Comparison of ENCODE assay signal across 1 cellular context in genomic region chr5:7897014-7897600, GRCh38.
TF ChIP-seq lines count a peak whose summit lies in the region.

No MANE protein-coding gene starts in this region.

TF ChIP-seq in HCT116, 20 proteins besides CTCF, POLR2A, EP300 and RAD21 (continued from another document):
- TF ChIP-seq ZBTB33 (IDR thresholded peaks at IDR 0.05; ENCODE audit: extremely low read depth, insufficient replicate concordance, low read length) = no peak
- no peak for TF ChIP-seq ATF3 (IDR thresholded peaks at IDR 0.05)
- TF ChIP-seq EZH2phosphoT487 (IDR thresholded peaks at IDR 0.05; ENCODE audit: borderline replicate concordance) = no peak
- no peak for TF ChIP-seq YY1 (IDR thresholded peaks at IDR 0.05; ENCODE audit: extremely low read depth, insufficient replicate concordance, low read depth, low read length)
- TF ChIP-seq ZFX (IDR thresholded peaks at IDR 0.05) = no peak
- no peak for TF ChIP-seq EZH2 (IDR thresholded peaks at IDR 0.05)
- TF ChIP-seq POLR2AphosphoS5 (IDR thresholded peaks at IDR 0.05; ENCODE audit: low read depth, low read length) = no peak
- TF ChIP-seq MAX (IDR thresholded peaks at IDR 0.05) = no peak
- TF ChIP-seq CEBPB (IDR thresholded peaks at IDR 0.05; ENCODE audit: low read depth) = no peak
- TF ChIP-seq JUND (IDR thresholded peaks at IDR 0.05) = no peak
